In the genomic region with DNA sequence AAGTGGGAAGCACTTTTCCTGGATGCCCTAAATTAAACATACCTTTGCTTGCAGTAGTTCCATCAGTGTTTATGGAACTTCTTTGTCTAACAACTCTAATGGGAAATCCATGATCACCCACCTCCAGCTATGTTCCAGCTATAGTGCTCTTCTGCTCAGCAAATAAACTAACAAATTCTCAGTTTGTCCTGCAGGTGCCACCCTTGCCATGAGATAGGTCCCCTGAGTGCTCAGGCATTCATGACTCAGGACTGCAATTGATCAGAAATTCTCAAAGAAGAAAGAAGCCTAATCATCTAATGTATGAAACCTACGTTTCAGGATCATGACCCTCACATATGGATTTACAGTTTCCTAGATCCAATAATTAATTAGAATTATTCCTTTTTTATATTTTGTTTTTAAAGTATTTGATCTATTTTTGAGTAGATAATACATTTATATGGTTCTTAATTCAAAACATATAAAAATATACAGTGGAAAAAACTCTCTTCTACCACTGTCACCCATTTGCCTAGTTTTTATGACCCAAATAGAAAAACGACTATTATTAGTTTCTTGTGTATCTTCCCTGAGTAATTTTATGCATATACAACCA, we compare ENCODE assay signal across 7 cellular contexts. TPM values are rescaled to one million over a fixed set of nuclear protein-coding genes. Genes with fewer than 3 reads are reported as not detected.
DNase-seq lines count a peak whose midpoint lies in the region; ATAC-seq, FAIRE-seq and TF ChIP-seq lines count a peak whose summit lies in the region.

No MANE protein-coding gene starts in this region.

- no peak for FAIRE-seq in astrocyte (lab: Jason Lieb, UNC)

- H3K4me1 ChIP-seq in astrocyte (ENCODE audit: insufficient read depth, low read length): no peaks in the 10 kb centered on the region
- H3K4me1 ChIP-seq in iPS DF 6.9 (ENCODE audit: control insufficient read depth, insufficient read depth, low read length): no peaks in the 10 kb centered on the region
- H3K4me1 ChIP-seq in thyroid gland: no peaks in the 10 kb centered on the region

- no peaks in the 10 kb centered on the region for H3K9me3 ChIP-seq in astrocyte (ENCODE audit: insufficient read depth, low read depth, low read length)
- H3K9me3 ChIP-seq in iPS DF 6.9 (ENCODE audit: control insufficient read depth, insufficient read depth, low read length): no peaks in the 10 kb centered on the region
- H3K9me3 ChIP-seq in thyroid gland: no peaks in the 10 kb centered on the region

- H3K9me3 Mint-ChIP-seq in astrocyte (ENCODE audit: unreplicated experiment): no peaks in the 10 kb centered on the region

- DNase-seq in GM10266 (ENCODE audit: extremely low spot score) (peak; percentile 8), NCI-H2029 treated with DMSO at 0.1 percent for 48 hours (lab: John Stamatoyannopoulos, UW) (peak; percentile 29), astrocyte (ENCODE audit: low read depth) (peak; percentile 15), iPS DF 6.9 (ENCODE audit: low read depth, low spot score) (peak; percentile 25), thyroid gland (peak; percentile 34 to 49)

- H3K27me3 Mint-ChIP-seq in astrocyte (ENCODE audit: low read depth, unreplicated experiment): peaks cover 10% of the 10 kb centered on the region

- no peaks in the 10 kb centered on the region for H3K4me1 Mint-ChIP-seq in astrocyte (ENCODE audit: low read depth, unreplicated experiment)

- no peak overlapping the region for H2AFZ ChIP-seq in astrocyte (ENCODE audit: low read depth, low read length)

- no peak overlapping the region for H3K4me3 Mint-ChIP-seq in astrocyte (ENCODE audit: unreplicated experiment)

- no peaks in the 10 kb centered on the region for H4K20me1 ChIP-seq in astrocyte (ENCODE audit: insufficient read depth, low read length)

- TF ChIP-seq CTCF in GM10266 (IDR thresholded peaks at IDR 0.05; ENCODE audit: control insufficient read depth, insufficient read depth, low read depth, missing control alignments) (peak; percentile 49), astrocyte (IDR thresholded peaks at IDR 0.05; ENCODE audit: insufficient read depth, low read depth, low read length) (peak; percentile 45), thyroid gland (IDR thresholded peaks at IDR 0.05) (peak in 5 of 6 experiments; percentile 28 to 72 (median 65))

- H3K36me3 Mint-ChIP-seq in astrocyte (ENCODE audit: low read depth, unreplicated experiment): no peaks in the 10 kb centered on the region

- no peak overlapping the region for H3K4me3 ChIP-seq in astrocyte (ENCODE audit: insufficient read depth, low read depth, low read length)
- H3K4me3 ChIP-seq in iPS DF 6.9 (ENCODE audit: low read length): no peak overlapping the region
- H3K4me3 ChIP-seq in thyroid gland (replicated peaks in 1 of 3): no peak overlapping the region

- H3K79me2 ChIP-seq in astrocyte (ENCODE audit: insufficient read depth, low read length): no peaks in the 10 kb centered on the region

- intact Hi-C loops in thyroid gland (cut with DNase I): loop anchor here (5.0 kb wide), 1 partner anchor 154 kb away; no protein-coding TSS in a partner anchor

- no peak for TF ChIP-seq POLR2A in thyroid gland (IDR thresholded peaks at IDR 0.05)

- WGBS in iPS DF 6.9 (ENCODE audit: insufficient coverage, insufficient read length): no CpG with 5 or more reads among the region's 2 CpGs
- WGBS in thyroid gland, 2 donors: 12 to 13% methylated on average over 2 of the region's 2 CpGs

- no peak overlapping the region for H3K27ac Mint-ChIP-seq in astrocyte (ENCODE audit: unreplicated experiment)

- no peak overlapping the region for H3K9ac ChIP-seq in astrocyte (ENCODE audit: low read length)

- H3K27ac ChIP-seq in astrocyte (ENCODE audit: low read depth, low read length) (no peak overlapping the region), iPS DF 6.9 (ENCODE audit: low read length) (no peak overlapping the region), thyroid gland (no peak overlapping the region)

- no peak overlapping the region for H3K4me2 ChIP-seq in astrocyte (ENCODE audit: low read length)

- H3K27me3 ChIP-seq in astrocyte (ENCODE audit: insufficient read depth, low read length) (no peaks in the 10 kb centered on the region), iPS DF 6.9 (ENCODE audit: control insufficient read depth, insufficient read depth, low read length) (no peaks in the 10 kb centered on the region), thyroid gland (no peaks in the 10 kb centered on the region)

- ATAC-seq in HG02588 (IDR thresholded peaks at IDR 0.05; ENCODE audit: unreplicated experiment) (peak; percentile 52), GM21576 (IDR thresholded peaks at IDR 0.05; ENCODE audit: unreplicated experiment) (no peak)

- H3K36me3 ChIP-seq in astrocyte (ENCODE audit: insufficient read depth, low read length) (no peaks in the 10 kb centered on the region), iPS DF 6.9 (ENCODE audit: control insufficient read depth, insufficient read depth, low read length) (no peaks in the 10 kb centered on the region), thyroid gland (no peaks in the 10 kb centered on the region)

RNA-seq across cellular contexts. Expression of a gene that starts 48.7 kb away (rescaled TPM):
- total RNA-seq in astrocyte: 3.2 TPM in 2 replicates
- total RNA-seq in thyroid gland: 10 to 100 TPM in 2 of 4 donors, 1 to 10 TPM in 2; 6.6 to 12.8 (median 10.5) TPM
